11 cellular contexts compared by ENCODE assay signal in the genomic region with DNA sequence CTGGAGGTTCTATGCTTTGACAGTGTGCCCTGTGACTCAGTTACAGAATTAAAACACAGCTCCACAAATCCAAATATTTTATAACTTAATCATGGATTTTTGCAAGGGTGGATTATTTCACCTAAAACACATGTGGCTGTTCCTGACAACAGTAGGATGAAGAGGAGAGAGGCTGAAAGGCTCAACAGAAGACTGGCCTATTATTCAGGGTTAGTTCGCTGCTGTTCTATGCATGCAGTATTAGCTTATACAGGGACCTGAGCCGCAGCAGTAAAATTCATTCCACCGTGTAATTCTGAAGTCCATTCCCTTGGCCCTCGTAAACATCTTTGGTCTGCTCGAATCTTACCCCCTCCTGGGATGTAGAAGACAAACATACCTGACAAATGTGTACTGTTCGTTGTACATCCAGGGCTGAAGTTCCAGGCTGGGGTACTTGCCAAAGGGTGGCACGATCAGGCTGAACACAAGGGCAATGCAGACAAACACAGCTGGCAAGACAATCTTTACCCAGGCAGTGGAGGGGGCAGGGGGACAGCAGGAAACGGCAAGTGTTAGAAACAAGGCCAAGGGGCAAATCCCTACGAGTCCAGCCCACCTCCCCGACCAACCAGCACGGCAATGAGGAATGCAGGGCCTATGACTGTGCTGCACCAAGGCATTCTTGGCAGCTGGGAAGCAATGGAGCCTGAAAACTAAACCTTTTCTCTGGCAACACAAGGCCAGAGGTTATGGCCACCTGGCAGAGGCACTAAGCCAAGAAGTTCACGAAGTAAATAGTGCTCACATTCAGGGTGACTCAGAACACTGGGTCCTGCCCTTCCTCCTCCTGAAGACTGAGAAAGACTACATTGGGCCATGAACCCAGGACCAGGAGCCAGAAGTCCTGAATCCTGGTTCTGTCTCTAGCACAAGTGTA. TPM values are rescaled to one million over a fixed set of nuclear protein-coding genes. Genes with fewer than 3 reads are reported as not detected.
DNase-seq lines count a peak whose midpoint lies in the region; ATAC-seq and TF ChIP-seq lines count a peak whose summit lies in the region.
"Had no signal": no experiment of that assay in that cellular context is flagged by ENCODE, and none has a peak within 500 bp of the region (broad histone marks: within the 10 kb centered on the region; RNA-seq: fewer than 3 reads in every experiment).

No MANE protein-coding gene starts in this region.

- no peak overlapping the region for H3K4me3 ChIP-seq in SK-N-SH (ENCODE audit: low read depth in 2 of 2, low read length in 1 of 2)
- H3K4me3 ChIP-seq in gastroesophageal sphincter, result no peak overlapping the region
- H3K4me3 ChIP-seq in gastrocnemius medialis, result peak overlapping the region in 1 of 4 donors; percentile 8

- no peaks in the 10 kb centered on the region for H3K23me2 ChIP-seq in H9 (ENCODE audit: insufficient read length, low read depth, low read length, poor library complexity, severe bottlenecking)

- no peaks in the 10 kb centered on the region for H3K4me1 ChIP-seq in H9 (ENCODE audit: insufficient read depth, low read length)
- H3K4me1 ChIP-seq in SK-N-SH (ENCODE audit: control insufficient read depth in 1 of 2, insufficient read depth in 2 of 2, low read depth in 1 of 2, low read length in 1 of 2), result peaks cover 0 to 3% of the 10 kb centered on the region in 2 experiments; a peak in 1 of 4 replicates
- H3K4me1 ChIP-seq in gastroesophageal sphincter, result peaks cover 0 to 13% (median 0%) of the 10 kb centered on the region in 3 donors
- H3K4me1 ChIP-seq in gastrocnemius medialis, result peaks cover 2 to 14% of the 10 kb centered on the region in 2 donors

- no peak for TF ChIP-seq RAD21 in SK-N-SH (IDR thresholded peaks at IDR 0.05; ENCODE audit: low read length)

- TF ChIP-seq CTCF in H9 (conservative IDR thresholded peaks at IDR 0.05), result no peak
- TF ChIP-seq CTCF in SK-N-SH (IDR thresholded peaks at IDR 0.05), result no peak
- TF ChIP-seq CTCF in gastroesophageal sphincter (IDR thresholded peaks at IDR 0.05), result no peak
- no peak for TF ChIP-seq CTCF in gastrocnemius medialis (IDR thresholded peaks at IDR 0.05 in 4 of 5, conservative IDR thresholded peaks at IDR 0.05 in 1 of 5)

- no peak overlapping the region for H2AFZ ChIP-seq in H9 (ENCODE audit: low read length)
- no peak overlapping the region for H2AFZ ChIP-seq in SK-N-SH (ENCODE audit: low read depth)

- H4K8ac ChIP-seq in H9 (replicated peaks; ENCODE audit: insufficient read length, low read depth, low read length), result no peak overlapping the region

- H3T11ph ChIP-seq in H9 (ENCODE audit: low read length), result no peak overlapping the region

- H2BK20ac ChIP-seq in H9 (ENCODE audit: low read depth, low read length, poor library complexity, severe bottlenecking), result no peak overlapping the region

- no peak overlapping the region for H3K56ac ChIP-seq in H9 (ENCODE audit: insufficient read length, low read depth, low read length)

- no CpG with 5 or more reads among the region's 12 CpGs for WGBS in H9 (ENCODE audit: extremely low coverage, insufficient read length, low lambda C conversion rate)
- WGBS in SK-N-SH (ENCODE audit: low lambda C conversion rate), result 78% methylated on average over 12 of the region's 12 CpGs
- WGBS in gastroesophageal sphincter (ENCODE audit: low coverage in 1 of 2), 2 donors, result 62 to 74% methylated on average over 8 to 9 of the region's 12 CpGs

- H4K20me1 ChIP-seq in H9 (ENCODE audit: control insufficient read depth, insufficient read depth, insufficient read length) (no peaks in the 10 kb centered on the region), SK-N-SH (ENCODE audit: insufficient read depth) (no peaks in the 10 kb centered on the region)

- no peaks in the 10 kb centered on the region for H3K27me3 ChIP-seq in H9 (ENCODE audit: insufficient read depth, low read length)
- no peaks in the 10 kb centered on the region for H3K27me3 ChIP-seq in SK-N-SH (ENCODE audit: insufficient read depth)
- no peaks in the 10 kb centered on the region for H3K27me3 ChIP-seq in gastroesophageal sphincter
- H3K27me3 ChIP-seq in gastrocnemius medialis, result no peaks in the 10 kb centered on the region

- peak overlapping the region; percentile 10 to 81 (median 33); a peak in 2 of 7 replicates for H3K27ac Mint-ChIP-seq in H9

- no peaks in the 10 kb centered on the region for H3K27me3 Mint-ChIP-seq in H9 (ENCODE audit: low read depth)
- H3K27me3 Mint-ChIP-seq: naive B cell had no signal

- no peaks in the 10 kb centered on the region for H3K4me1 Mint-ChIP-seq in H9
- H3K4me1 Mint-ChIP-seq: naive B cell had no signal

- H3K4me2 ChIP-seq in H9 (ENCODE audit: insufficient read depth, insufficient read length, low read length), result no peak overlapping the region
- H3K4me2 ChIP-seq in SK-N-SH, result no peak overlapping the region

- POLR2A ChIA-PET in SK-N-SH (lab: Yijun Ruan, JAX), result no interaction called here

- no peak overlapping the region for H3K4ac ChIP-seq in H9 (ENCODE audit: low read depth, low read length)

- H4K5ac ChIP-seq in H9 (ENCODE audit: insufficient read length, low read depth, low read length), result no peak overlapping the region

- no peak overlapping the region for H4K91ac ChIP-seq in H9 (ENCODE audit: insufficient read length, low read depth, low read length)

- H3F3A ChIP-seq in SK-N-SH (replicated peaks; ENCODE audit: insufficient read depth), result no peaks in the 10 kb centered on the region

- ATAC-seq in gastroesophageal sphincter, result peak; percentile 49
- peak; percentile 95 to 96 for ATAC-seq in gastrocnemius medialis
- ATAC-seq in HG02642 (IDR thresholded peaks at IDR 0.05; ENCODE audit: poor library complexity, unreplicated experiment), result no peak
- no peak for ATAC-seq in GM19397 (IDR thresholded peaks at IDR 0.05; ENCODE audit: unreplicated experiment)
- ATAC-seq: HCT116 had no signal

- H2BK15ac ChIP-seq in H9 (ENCODE audit: low read depth, low read length), result no peak overlapping the region

- peaks cover 0 to 57% (median 36%) of the 10 kb centered on the region in 3 experiments; a peak in 6 of 7 replicates for H3K36me3 Mint-ChIP-seq in H9 (ENCODE audit: insufficient read depth in 1 of 3, low read depth in 3 of 3)

- peaks cover 12 to 40% of the 10 kb centered on the region in 2 experiments for H3K36me3 ChIP-seq in SK-N-SH (replicated peaks in 1 of 2; ENCODE audit: control insufficient read depth in 1 of 2, insufficient read depth in 2 of 2, low read length in 1 of 2)
- H3K36me3 ChIP-seq in gastroesophageal sphincter, result peaks cover 30 to 99% of the 10 kb centered on the region in 2 donors
- peaks cover 0 to 64% of the 10 kb centered on the region in 2 donors for H3K36me3 ChIP-seq in gastrocnemius medialis

- no peak overlapping the region for H3K4me3 Mint-ChIP-seq in H9
- H3K4me3 Mint-ChIP-seq: naive B cell had no signal

- H3K79me1 ChIP-seq in H9 (ENCODE audit: insufficient read depth, low read depth, low read length, poor library complexity, severe bottlenecking), result no peaks in the 10 kb centered on the region

- TF ChIP-seq EP300 in SK-N-SH (IDR thresholded peaks at IDR 0.05; ENCODE audit: borderline replicate concordance in 1 of 2, low read depth in 1 of 2, low read length in 1 of 2) (no peak), gastroesophageal sphincter (IDR thresholded peaks at IDR 0.05) (no peak)

- intact Hi-C loops in gastrocnemius medialis (cut with DNase I; ENCODE audit: low total_unique reads), result loop anchor here (2.0 kb wide), 1 partner anchor 16 kb away; no protein-coding TSS in a partner anchor

- H3K79me2 ChIP-seq in H9 (ENCODE audit: insufficient read depth, low read length) (no peaks in the 10 kb centered on the region), SK-N-SH (ENCODE audit: insufficient read depth) (no peaks in the 10 kb centered on the region)

- peak overlapping the region; percentile 57 for H3K14ac ChIP-seq in H9 (ENCODE audit: insufficient read depth, low read length)

- no peak overlapping the region for H2AK5ac ChIP-seq in H9 (ENCODE audit: insufficient read length, low read length)

- CTCF ChIA-PET in SK-N-SH (lab: Yijun Ruan, JAX), result interaction anchor here (0.8 to 1.2 kb wide), 4 partner anchors 9 to 605 kb away, joined by 3 to 4 read pairs (median 3); no protein-coding TSS in a partner anchor

- H2BK12ac ChIP-seq in H9 (ENCODE audit: insufficient read length, low read depth, low read length), result no peak overlapping the region

- no peak overlapping the region for H3K18ac ChIP-seq in H9 (ENCODE audit: insufficient read length, low read depth, low read length)

- H3K9me3 ChIP-seq in H9 (ENCODE audit: control insufficient read depth, low read depth, low read length) (no peaks in the 10 kb centered on the region), SK-N-SH (no peaks in the 10 kb centered on the region), gastroesophageal sphincter (no peaks in the 10 kb centered on the region), gastrocnemius medialis (no peaks in the 10 kb centered on the region)

- H3K9me2 ChIP-seq in SK-N-SH, result no peaks in the 10 kb centered on the region

- H3K27ac ChIP-seq in H9 (ENCODE audit: insufficient read length, low read depth, low read length) (no peak overlapping the region), SK-N-SH (ENCODE audit: low read depth in 2 of 2, low read length in 1 of 2) (no peak overlapping the region), gastroesophageal sphincter (peak overlapping the region in 3 of 4 donors; percentile 11 to 47 (median 42)), gastrocnemius medialis (peak overlapping the region; percentile 75 to 87 (median 84))

- H3K9ac ChIP-seq in H9 (ENCODE audit: extremely low read depth, insufficient read length, low read length) (no peak overlapping the region), SK-N-SH (no peak overlapping the region)

- H3K9me3 Mint-ChIP-seq in H9, result no peaks in the 10 kb centered on the region
- H3K9me3 Mint-ChIP-seq: naive B cell had no signal

- in situ Hi-C loops in gastrocnemius medialis (cut with MboI; ENCODE audit: low sequenced_read_pairs in 4 of 4) (no loop called here), KBM-7 (cut with MboI; ENCODE audit: low pct_unique_long_range_greater_than_20kb, low sequenced_read_pairs) (no loop called here)

- H2BK5ac ChIP-seq in H9 (ENCODE audit: insufficient read length, low read length), result no peak overlapping the region

- H2BK120ac ChIP-seq in H9 (ENCODE audit: low read depth, low read length, poor library complexity, severe bottlenecking), result no peak overlapping the region

- no peak for DNase-seq in H9
- no peak for DNase-seq in SK-N-SH
- DNase-seq in gastrocnemius medialis, result peak; percentile 81 to 93
- no peak for DNase-seq in KBM-7
- DNase-seq in activated gamma-delta T cell (lab: John Stamatoyannopoulos, UW), result no peak
- DNase-seq: MV-4-11, naive B cell had no signal

- no peak overlapping the region for H3K23ac ChIP-seq in H9 (ENCODE audit: insufficient read length, low read depth, low read length)

- TF ChIP-seq POLR2A in gastroesophageal sphincter (IDR thresholded peaks at IDR 0.05) (no peak), gastrocnemius medialis (IDR thresholded peaks at IDR 0.05) (no peak)

TF ChIP-seq in SK-N-SH, 30 proteins besides CTCF, POLR2A, EP300 and RAD21 (continues in another document):
- peak; percentile 9; the same call in 1 of the 2 replicates for TF ChIP-seq FOSL2 (IDR thresholded peaks at IDR 0.05; ENCODE audit: borderline replicate concordance, low read depth)

RNA-seq across cellular contexts. Expression of a gene that starts 46.8 kb away (rescaled TPM):
- 0.26 and 0.57 TPM in 2 replicates for total RNA-seq in H9 (2021)
- polyA plus RNA-seq in SK-N-SH (2012; rRNA removed), result 1.4 and 2.4 TPM in 2 replicates
- polyA plus RNA-seq in SK-N-SH (2012; cell fraction: cytosol; rRNA removed), result 2.1 and 2.2 TPM in 2 replicates
- polyA plus RNA-seq in SK-N-SH (2012; cell fraction: nucleus; rRNA removed), result 1.8 and 3.7 TPM in 2 replicates
- total RNA-seq in gastroesophageal sphincter, result 10 to 100 TPM in 1 of 4 donors, 1 to 10 TPM in 3; 1.7 to 10.1 (median 3.2) TPM
- 10 to 100 TPM in 3 of 4 donors, 1 to 10 TPM in 1; 1.9 to 19.1 (median 13.9) TPM for total RNA-seq in gastrocnemius medialis

Comparison
In these comparisons a context has a peak if more than half of its experiments do, and no peak if none do; other contexts are left out.
1. DNase-seq: peak in gastrocnemius medialis (2 of 2); none in H9 (single experiment), SK-N-SH (single experiment), KBM-7 (single experiment) and activated gamma-delta T cell (single experiment).
2. H3K27ac ChIP-seq: peak in gastroesophageal sphincter (3 of 4) and gastrocnemius medialis (4 of 4); none in H9 (single experiment) and SK-N-SH (0 of 2).
3. ATAC-seq: peak in gastroesophageal sphincter (single experiment) and gastrocnemius medialis (2 of 2); none in HG02642 (single experiment) and GM19397 (single experiment).